Comparison of ENCODE assay signal across 1 cellular context in genomic region chr21:31731802-31732537, GRCh38.
TF ChIP-seq lines count a peak whose summit lies in the region.

SCAF4 (minus strand) TSS chr21:31732118; CDS start chr21:31731692, 426 bp downstream.

TF ChIP-seq in K562, 482 proteins besides CTCF, POLR2A, EP300 and RAD21 (continued from another document):
- TF ChIP-seq MGA (IDR thresholded peaks at IDR 0.05) (peak; percentile 87), PATZ1 (CRISPR knock-in tag; IDR thresholded peaks at IDR 0.05; ENCODE audit: borderline replicate concordance) (no peak), ZNF316 (IDR thresholded peaks at IDR 0.05) (no peak), MNT (conservative IDR thresholded peaks at IDR 0.05) (peak in 1 of 2 experiments; percentile 68; a peak in 2 of 4 replicates), HLTF (IDR thresholded peaks at IDR 0.05) (peak; percentile 7; the same call in 1 of the 2 replicates), KLF13 (tag; IDR thresholded peaks at IDR 0.05; ENCODE audit: borderline replicate concordance, low read depth) (peak; percentile 53; the same call in 1 of the 2 replicates), JUND (IDR thresholded peaks at IDR 0.05; ENCODE audit: borderline replicate concordance, low read depth, low read length) (peak; percentile 3; the same call in 1 of the 2 replicates), JUND (tag; IDR thresholded peaks at IDR 0.05; ENCODE audit: borderline replicate concordance, low read depth, low read length) (no peak; the same call in 2 of the 3 replicates), ZNF518B (CRISPR knock-in tag; IDR thresholded peaks at IDR 0.05) (no peak), KDM4B (IDR thresholded peaks at IDR 0.05; ENCODE audit: borderline replicate concordance in 2 of 2, low read depth in 1 of 2) (no peak), PML (IDR thresholded peaks at IDR 0.05; ENCODE audit: low read length) (peak; percentile 53; the same call in 1 of the 2 replicates), C11orf30 (IDR thresholded peaks at IDR 0.05; ENCODE audit: low read depth) (no peak), TSC22D4 (tag; IDR thresholded peaks at IDR 0.05) (no peak), CGGBP1 (CRISPR knock-in tag; IDR thresholded peaks at IDR 0.05) (peak; percentile 59; the same call in 1 of the 2 replicates), NFIC (IDR thresholded peaks at IDR 0.05) (0 out of 2 replicates have a peak, but pooled peaks have one; percentile 35), MYBL2 (IDR thresholded peaks at IDR 0.05; ENCODE audit: low read depth) (no peak), MYBL2 (CRISPR knock-in tag; IDR thresholded peaks at IDR 0.05; ENCODE audit: borderline replicate concordance) (no peak), SMAD4 (CRISPR knock-in tag; conservative IDR thresholded peaks at IDR 0.05) (peak; percentile 88), U2AF1 (optimal IDR thresholded peaks at IDR 0.05; ENCODE audit: low read depth, low read length) (peak; percentile 83), TAF1 (IDR thresholded peaks at IDR 0.05; ENCODE audit: control insufficient read depth, extremely low read depth, insufficient read depth, low read length, severe bottlenecking) (peak; percentile 89), GATAD2A (IDR thresholded peaks at IDR 0.05) (no peak), ZNF57 (CRISPR knock-in tag; IDR thresholded peaks at IDR 0.05) (no peak), NR2F6 (CRISPR knock-in tag; IDR thresholded peaks at IDR 0.05) (no peak), JUN (IDR thresholded peaks at IDR 0.05; ENCODE audit: borderline replicate concordance, low read depth, low read length) (peak; percentile 4; the same call in 1 of the 2 replicates), JUN (CRISPR knock-in tag; IDR thresholded peaks at IDR 0.05; ENCODE audit: borderline replicate concordance) (no peak), EHMT2 (IDR thresholded peaks at IDR 0.05) (no peak), ZNF609 (CRISPR knock-in tag; IDR thresholded peaks at IDR 0.05; ENCODE audit: borderline replicate concordance) (no peak), HSF4 (CRISPR knock-in tag; IDR thresholded peaks at IDR 0.05; ENCODE audit: borderline replicate concordance) (no peak), HMGXB4 (CRISPR knock-in tag; IDR thresholded peaks at IDR 0.05) (0 out of 2 replicates have a peak, but pooled peaks have one; percentile 44)
